Comparison of ENCODE assay signal across 18 cellular contexts in genomic region chr5:171477666-171478065, GRCh38. TPM values are rescaled to one million over a fixed set of nuclear protein-coding genes. Genes with fewer than 3 reads are reported as not detected.
DNase-seq lines count a peak whose midpoint lies in the region; ATAC-seq and TF ChIP-seq lines count a peak whose summit lies in the region.
"Had no signal": no experiment of that assay in that cellular context is flagged by ENCODE, and none has a peak within 500 bp of the region (broad histone marks: within the 10 kb centered on the region; RNA-seq: fewer than 3 reads in every experiment).

No MANE protein-coding gene starts in this region.

- TF ChIP-seq CTCF in SK-N-SH (IDR thresholded peaks at IDR 0.05), result no peak
- TF ChIP-seq CTCF in neural progenitor cell (IDR thresholded peaks at IDR 0.05), result no peak

- H2AFZ ChIP-seq in SK-N-SH (ENCODE audit: low read depth) (no peak overlapping the region), neural progenitor cell (replicated peaks) (no peak overlapping the region)

- no peaks in the 10 kb centered on the region for H3K9me3 ChIP-seq in SK-N-SH
- no peaks in the 10 kb centered on the region for H3K9me3 ChIP-seq in neural progenitor cell (ENCODE audit: low read depth)
- H3K9me3 ChIP-seq: A549; BLaER1 treated with 17β-estradiol and CSF1 and Interleukin-3, amounts not matched to agents 10 nM and 100 nM; Caco-2 had no signal

- no peak overlapping the region for H3K9ac ChIP-seq in SK-N-SH
- no peak overlapping the region for H3K9ac ChIP-seq in neural progenitor cell
- H3K9ac ChIP-seq: BLaER1 treated with 17β-estradiol and CSF1 and Interleukin-3, amounts not matched to agents 10 nM and 100 nM had no signal

- H3F3A ChIP-seq in SK-N-SH (replicated peaks; ENCODE audit: insufficient read depth) (no peaks in the 10 kb centered on the region), neural progenitor cell (ENCODE audit: low read depth) (no peaks in the 10 kb centered on the region)

- POLR2A ChIA-PET in SK-N-SH (lab: Yijun Ruan, JAX), result no interaction called here

- no peaks in the 10 kb centered on the region for H4K20me1 ChIP-seq in SK-N-SH (ENCODE audit: insufficient read depth)
- H4K20me1 ChIP-seq in neural progenitor cell (ENCODE audit: low read depth), result no peaks in the 10 kb centered on the region
- H4K20me1 ChIP-seq: BLaER1 treated with 17β-estradiol and CSF1 and Interleukin-3, amounts not matched to agents 10 nM and 100 nM had no signal

- CTCF ChIA-PET in SK-N-SH (lab: Yijun Ruan, JAX), result interaction anchor here (2.2 kb wide), 1 partner anchor 16 kb away, joined by 5 read pairs; no protein-coding TSS in a partner anchor

- no peaks in the 10 kb centered on the region for H3K79me2 ChIP-seq in SK-N-SH (ENCODE audit: insufficient read depth)
- H3K79me2 ChIP-seq in neural progenitor cell (ENCODE audit: low read depth), result no peaks in the 10 kb centered on the region

- H3K36me3 Mint-ChIP-seq in neural progenitor cell, result no peaks in the 10 kb centered on the region
- no peaks in the 10 kb centered on the region for H3K36me3 Mint-ChIP-seq in natural killer cell treated with Interleukin-12 subunit alpha and Interleukin-12 subunit beta and Interleukin-15 and Interleukin-18, amount 100 ng/mL, for 72 hours
- H3K36me3 Mint-ChIP-seq: CD8-positive, alpha-beta T cell had no signal

- H3K9me2 ChIP-seq in SK-N-SH, result no peaks in the 10 kb centered on the region

- TF ChIP-seq EP300 in SK-N-SH (IDR thresholded peaks at IDR 0.05; ENCODE audit: borderline replicate concordance in 1 of 2, low read depth in 1 of 2, low read length in 1 of 2), result no peak

- H3K27me3 ChIP-seq in SK-N-SH (ENCODE audit: insufficient read depth) (no peaks in the 10 kb centered on the region), neural progenitor cell (no peaks in the 10 kb centered on the region)
- H3K27me3 ChIP-seq: BLaER1 treated with 17β-estradiol and CSF1 and Interleukin-3, amounts not matched to agents 10 nM and 100 nM had no signal

- H3K27ac ChIP-seq in SK-N-SH (ENCODE audit: low read depth in 2 of 2, low read length in 1 of 2), result no peak overlapping the region
- no peak overlapping the region for H3K27ac ChIP-seq in neural progenitor cell
- H3K27ac ChIP-seq: 22Rv1; A549; BLaER1 treated with 17β-estradiol and CSF1 and Interleukin-3, amounts not matched to agents 10 nM and 100 nM; C4-2B had no signal

- peak overlapping the region; percentile 25 for H3K27ac Mint-ChIP-seq in neural progenitor cell
- H3K27ac Mint-ChIP-seq in natural killer cell treated with Interleukin-12 subunit alpha and Interleukin-12 subunit beta and Interleukin-15 and Interleukin-18, amount 100 ng/mL, for 72 hours, result no peak overlapping the region
- H3K27ac Mint-ChIP-seq: B cell; CD4-positive, alpha-beta T cell; CD8-positive, alpha-beta T cell had no signal

- peaks cover 14% of the 10 kb centered on the region for H3K4me1 Mint-ChIP-seq in neural progenitor cell
- peaks cover 3 to 4% of the 10 kb centered on the region in 2 donors for H3K4me1 Mint-ChIP-seq in natural killer cell treated with Interleukin-12 subunit alpha and Interleukin-12 subunit beta and Interleukin-15 and Interleukin-18, amount 100 ng/mL, for 72 hours (ENCODE audit: low read depth in 2 of 2)

- H3K4me2 ChIP-seq in SK-N-SH (no peak overlapping the region), neural progenitor cell (no peak overlapping the region)
- H3K4me2 ChIP-seq: A549; BLaER1 treated with 17β-estradiol and CSF1 and Interleukin-3, amounts not matched to agents 10 nM and 100 nM had no signal

- H3K4me3 Mint-ChIP-seq in neural progenitor cell, result no peak overlapping the region
- H3K4me3 Mint-ChIP-seq in natural killer cell treated with Interleukin-12 subunit alpha and Interleukin-12 subunit beta and Interleukin-15 and Interleukin-18, amount 100 ng/mL, for 72 hours, result no peak overlapping the region
- H3K4me3 Mint-ChIP-seq: B cell; CD4-positive, alpha-beta T cell; CD8-positive, alpha-beta T cell had no signal

- no peaks in the 10 kb centered on the region for H3K36me3 ChIP-seq in SK-N-SH (replicated peaks in 1 of 2; ENCODE audit: control insufficient read depth in 1 of 2, insufficient read depth in 2 of 2, low read length in 1 of 2)
- H3K36me3 ChIP-seq in neural progenitor cell, result no peaks in the 10 kb centered on the region
- H3K36me3 ChIP-seq: BLaER1 treated with 17β-estradiol and CSF1 and Interleukin-3, amounts not matched to agents 10 nM and 100 nM had no signal

- H3K9me3 Mint-ChIP-seq in neural progenitor cell, result peaks cover 3% of the 10 kb centered on the region
- H3K9me3 Mint-ChIP-seq in natural killer cell treated with Interleukin-12 subunit alpha and Interleukin-12 subunit beta and Interleukin-15 and Interleukin-18, amount 100 ng/mL, for 72 hours, result no peaks in the 10 kb centered on the region
- H3K9me3 Mint-ChIP-seq: CD4-positive, alpha-beta T cell; CD8-positive, alpha-beta T cell had no signal

- DNase-seq in SK-N-SH, result no peak
- no peak for DNase-seq in neural progenitor cell (ENCODE audit: low spot score)
- no peak for DNase-seq in natural killer cell treated with Interleukin-12 subunit alpha and Interleukin-12 subunit beta and Interleukin-15 and Interleukin-18, amount 100 ng/mL, for 72 hours (ENCODE audit: low spot score)
- DNase-seq in NAMALWA (ENCODE audit: low spot score), result no peak
- DNase-seq: AML-193; Caco-2; Calu3; CD4-positive, alpha-beta T cell; CD8-positive, alpha-beta T cell; DMS79 treated with DMSO at 0.1 percent for 48 hours; GF-D8 had no signal

- H3K4me3 ChIP-seq in SK-N-SH (ENCODE audit: low read depth in 2 of 2, low read length in 1 of 2) (no peak overlapping the region), neural progenitor cell (no peak overlapping the region)
- H3K4me3 ChIP-seq: A549; BLaER1 treated with 17β-estradiol and CSF1 and Interleukin-3, amounts not matched to agents 10 nM and 100 nM had no signal

- no peak for ATAC-seq in SK-N-SH treated with all-trans-retinoic acid at 6 μM for 48 hours
- no peak for ATAC-seq in natural killer cell treated with Interleukin-12 subunit alpha and Interleukin-12 subunit beta and Interleukin-15 and Interleukin-18, amount 100 ng/mL, for 72 hours
- ATAC-seq: A549; CD8-positive, alpha-beta T cell had no signal

- H3K4me1 ChIP-seq in SK-N-SH (ENCODE audit: control insufficient read depth in 1 of 2, insufficient read depth in 2 of 2, low read depth in 1 of 2, low read length in 1 of 2) (peaks cover 0 to 4% of the 10 kb centered on the region in 2 experiments; a peak in 1 of 4 replicates), neural progenitor cell (peaks cover 8% of the 10 kb centered on the region)
- H3K4me1 ChIP-seq: Caco-2 had no signal

- TF ChIP-seq RAD21 in SK-N-SH (IDR thresholded peaks at IDR 0.05; ENCODE audit: low read length), result no peak

- H3K27me3 Mint-ChIP-seq in neural progenitor cell (ENCODE audit: insufficient read depth, low read depth), result no peaks in the 10 kb centered on the region
- H3K27me3 Mint-ChIP-seq in natural killer cell treated with Interleukin-12 subunit alpha and Interleukin-12 subunit beta and Interleukin-15 and Interleukin-18, amount 100 ng/mL, for 72 hours, result peaks cover 2 to 8% of the 10 kb centered on the region in 2 donors

- 21% methylated on average over 3 of the region's 3 CpGs for WGBS in SK-N-SH (ENCODE audit: low lambda C conversion rate)

TF ChIP-seq in SK-N-SH, 30 proteins besides CTCF, POLR2A, EP300 and RAD21:
- TF ChIP-seq NFIC (IDR thresholded peaks at IDR 0.05; ENCODE audit: borderline replicate concordance), result no peak
- peak; percentile 51; the same call in 1 of the 2 replicates for TF ChIP-seq GATA2 (CRISPR knock-in tag; IDR thresholded peaks at IDR 0.05)

TF ChIP-seq in SK-N-SH treated with all-trans-retinoic acid at 6 μM for 48 hours, 23 proteins besides CTCF, POLR2A, EP300 and RAD21:
- no peak for TF ChIP-seq TOX (CRISPR knock-in tag; IDR thresholded peaks at IDR 0.05; ENCODE audit: borderline replicate concordance)
- no peak for TF ChIP-seq RARB (CRISPR knock-in tag; IDR thresholded peaks at IDR 0.05)
- TF ChIP-seq TSHZ2 (CRISPR knock-in tag; IDR thresholded peaks at IDR 0.05), result no peak
- TF ChIP-seq SNAI2 (CRISPR knock-in tag; IDR thresholded peaks at IDR 0.05), result no peak
- no peak for TF ChIP-seq CSDC2 (CRISPR knock-in tag; IDR thresholded peaks at IDR 0.05)
- no peak for TF ChIP-seq ISL1 (CRISPR knock-in tag; IDR thresholded peaks at IDR 0.05)
- TF ChIP-seq TCF4 (CRISPR knock-in tag; IDR thresholded peaks at IDR 0.05; ENCODE audit: borderline replicate concordance), result no peak
- TF ChIP-seq PPARA (CRISPR knock-in tag; IDR thresholded peaks at IDR 0.05; ENCODE audit: borderline replicate concordance), result no peak
- no peak for TF ChIP-seq ZFP3 (CRISPR knock-in tag; IDR thresholded peaks at IDR 0.05)
- TF ChIP-seq ESRRG (CRISPR knock-in tag; IDR thresholded peaks at IDR 0.05), result no peak
- TF ChIP-seq ZNF8 (CRISPR knock-in tag; IDR thresholded peaks at IDR 0.05), result no peak

RNA-seq across cellular contexts. Expression of gene FGF18, which starts 58.2 kb away (rescaled TPM):
- 0.67 and 0.89 TPM in 2 replicates for polyA plus RNA-seq in SK-N-SH (2012; rRNA removed)
- 0.44 and 0.51 TPM in 2 replicates for polyA plus RNA-seq in SK-N-SH (2012; cell fraction: cytosol; rRNA removed)
- polyA plus RNA-seq in SK-N-SH (2012; cell fraction: nucleus; rRNA removed), result 0.70 and 1.2 TPM in 2 replicates
- total RNA-seq in neural progenitor cell (ENCODE audit: low replicate concordance), result 0.06 and 0.22 TPM in 2 replicates
- total RNA-seq in natural killer cell treated with Interleukin-12 subunit alpha and Interleukin-12 subunit beta and Interleukin-15 and Interleukin-18, amount 100 ng/mL, for 72 hours, result under 1 TPM in 1 of 2 donors, not detected in 1; 0.28 TPM
- polyA plus RNA-seq: BJ had no signal
